In the genomic region with DNA sequence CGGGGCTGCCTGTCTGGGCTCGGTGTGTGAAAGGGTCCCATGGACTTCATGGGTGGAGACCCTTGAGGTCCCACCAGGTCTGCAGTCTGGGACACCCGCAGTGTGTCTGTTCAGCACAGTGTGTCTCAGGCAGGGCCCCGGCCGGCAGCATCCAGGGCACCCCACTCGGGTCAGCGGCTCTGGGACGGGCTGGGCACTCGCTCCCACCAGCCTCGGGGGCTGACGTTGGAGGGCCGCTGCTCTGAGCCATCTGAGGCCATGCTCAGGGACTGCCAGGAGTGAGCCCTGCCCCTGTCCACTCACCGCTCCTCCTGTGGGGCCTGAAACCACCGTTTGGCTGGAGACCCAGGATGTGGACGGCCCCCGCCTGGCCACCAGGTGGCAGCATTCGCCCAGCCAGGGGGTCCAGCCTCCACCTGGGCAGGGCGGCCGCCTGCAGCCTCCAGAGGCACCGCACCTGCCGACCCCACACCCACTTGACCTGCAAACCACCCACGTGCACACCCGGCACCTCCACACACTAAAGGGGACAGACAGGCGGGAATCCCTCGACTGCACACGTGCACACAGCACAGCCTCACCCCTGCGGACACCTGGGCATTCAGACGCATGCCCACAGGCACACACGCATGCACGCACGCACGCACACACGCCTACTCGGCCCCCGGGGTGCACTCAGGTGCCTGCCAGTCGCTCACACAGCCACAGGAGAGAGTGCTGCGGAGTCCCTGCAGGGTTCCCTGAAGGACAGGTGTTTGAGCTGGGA, we compare ENCODE assay signal across 2 cellular contexts.
A peak's percentile ranks its signal among the peaks of the same experiment; 100 is the strongest.
TF ChIP-seq lines count a peak whose summit lies in the region.

No MANE protein-coding gene starts in this region.

TF ChIP-seq in GM23338, 12 proteins besides CTCF, POLR2A, EP300 and RAD21 (continued from another document):
- TF ChIP-seq, protein P1, sequence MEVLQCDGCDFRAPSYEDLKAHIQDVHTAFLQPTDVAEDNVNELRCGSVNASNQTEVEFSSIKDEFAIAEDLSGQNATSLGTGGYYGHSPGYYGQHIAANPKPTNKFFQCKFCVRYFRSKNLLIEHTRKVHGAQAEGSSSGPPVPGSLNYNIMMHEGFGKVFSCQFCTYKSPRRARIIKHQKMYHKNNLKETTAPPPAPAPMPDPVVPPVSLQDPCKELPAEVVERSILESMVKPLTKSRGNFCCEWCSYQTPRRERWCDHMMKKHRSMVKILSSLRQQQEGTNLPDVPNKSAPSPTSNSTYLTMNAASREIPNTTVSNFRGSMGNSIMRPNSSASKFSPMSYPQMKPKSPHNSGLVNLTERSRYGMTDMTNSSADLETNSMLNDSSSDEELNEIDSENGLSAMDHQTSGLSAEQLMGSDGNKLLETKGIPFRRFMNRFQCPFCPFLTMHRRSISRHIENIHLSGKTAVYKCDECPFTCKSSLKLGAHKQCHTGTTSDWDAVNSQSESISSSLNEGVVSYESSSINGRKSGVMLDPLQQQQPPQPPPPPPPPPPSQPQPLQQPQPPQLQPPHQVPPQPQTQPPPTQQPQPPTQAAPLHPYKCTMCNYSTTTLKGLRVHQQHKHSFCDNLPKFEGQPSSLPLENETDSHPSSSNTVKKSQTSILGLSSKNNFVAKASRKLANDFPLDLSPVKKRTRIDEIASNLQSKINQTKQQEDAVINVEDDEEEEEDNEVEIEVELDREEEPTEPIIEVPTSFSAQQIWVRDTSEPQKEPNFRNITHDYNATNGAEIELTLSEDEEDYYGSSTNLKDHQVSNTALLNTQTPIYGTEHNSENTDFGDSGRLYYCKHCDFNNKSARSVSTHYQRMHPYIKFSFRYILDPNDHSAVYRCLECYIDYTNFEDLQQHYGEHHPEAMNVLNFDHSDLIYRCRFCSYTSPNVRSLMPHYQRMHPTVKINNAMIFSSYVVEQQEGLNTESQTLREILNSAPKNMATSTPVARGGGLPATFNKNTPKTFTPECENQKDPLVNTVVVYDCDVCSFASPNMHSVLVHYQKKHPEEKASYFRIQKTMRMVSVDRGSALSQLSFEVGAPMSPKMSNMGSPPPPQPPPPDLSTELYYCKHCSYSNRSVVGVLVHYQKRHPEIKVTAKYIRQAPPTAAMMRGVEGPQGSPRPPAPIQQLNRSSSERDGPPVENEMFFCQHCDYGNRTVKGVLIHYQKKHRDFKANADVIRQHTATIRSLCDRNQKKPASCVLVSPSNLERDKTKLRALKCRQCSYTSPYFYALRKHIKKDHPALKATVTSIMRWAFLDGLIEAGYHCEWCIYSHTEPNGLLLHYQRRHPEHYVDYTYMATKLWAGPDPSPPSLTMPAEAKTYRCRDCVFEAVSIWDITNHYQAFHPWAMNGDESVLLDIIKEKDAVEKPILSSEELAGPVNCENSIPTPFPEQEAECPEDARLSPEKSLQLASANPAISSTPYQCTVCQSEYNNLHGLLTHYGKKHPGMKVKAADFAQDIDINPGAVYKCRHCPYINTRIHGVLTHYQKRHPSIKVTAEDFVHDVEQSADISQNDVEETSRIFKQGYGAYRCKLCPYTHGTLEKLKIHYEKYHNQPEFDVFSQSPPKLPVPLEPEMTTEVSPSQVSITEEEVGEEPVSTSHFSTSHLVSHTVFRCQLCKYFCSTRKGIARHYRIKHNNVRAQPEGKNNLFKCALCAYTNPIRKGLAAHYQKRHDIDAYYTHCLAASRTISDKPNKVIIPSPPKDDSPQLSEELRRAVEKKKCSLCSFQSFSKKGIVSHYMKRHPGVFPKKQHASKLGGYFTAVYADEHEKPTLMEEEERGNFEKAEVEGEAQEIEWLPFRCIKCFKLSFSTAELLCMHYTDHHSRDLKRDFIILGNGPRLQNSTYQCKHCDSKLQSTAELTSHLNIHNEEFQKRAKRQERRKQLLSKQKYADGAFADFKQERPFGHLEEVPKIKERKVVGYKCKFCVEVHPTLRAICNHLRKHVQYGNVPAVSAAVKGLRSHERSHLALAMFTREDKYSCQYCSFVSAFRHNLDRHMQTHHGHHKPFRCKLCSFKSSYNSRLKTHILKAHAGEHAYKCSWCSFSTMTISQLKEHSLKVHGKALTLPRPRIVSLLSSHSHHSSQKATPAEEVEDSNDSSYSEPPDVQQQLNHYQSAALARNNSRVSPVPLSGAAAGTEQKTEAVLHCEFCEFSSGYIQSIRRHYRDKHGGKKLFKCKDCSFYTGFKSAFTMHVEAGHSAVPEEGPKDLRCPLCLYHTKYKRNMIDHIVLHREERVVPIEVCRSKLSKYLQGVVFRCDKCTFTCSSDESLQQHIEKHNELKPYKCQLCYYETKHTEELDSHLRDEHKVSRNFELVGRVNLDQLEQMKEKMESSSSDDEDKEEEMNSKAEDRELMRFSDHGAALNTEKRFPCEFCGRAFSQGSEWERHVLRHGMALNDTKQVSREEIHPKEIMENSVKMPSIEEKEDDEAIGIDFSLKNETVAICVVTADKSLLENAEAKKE (CRISPR knock-in tag; IDR thresholded peaks at IDR 0.05), result no peak
- no peak for TF ChIP-seq ZNF114 (CRISPR knock-in tag; IDR thresholded peaks at IDR 0.05)
- TF ChIP-seq EZH2phosphoT487 (IDR thresholded peaks at IDR 0.05; ENCODE audit: unreplicated experiment), result no peak

TF ChIP-seq in HepG2, 621 proteins besides CTCF, POLR2A, EP300 and RAD21 (continued from another document and continues in another):
- TF ChIP-seq, protein P2, sequence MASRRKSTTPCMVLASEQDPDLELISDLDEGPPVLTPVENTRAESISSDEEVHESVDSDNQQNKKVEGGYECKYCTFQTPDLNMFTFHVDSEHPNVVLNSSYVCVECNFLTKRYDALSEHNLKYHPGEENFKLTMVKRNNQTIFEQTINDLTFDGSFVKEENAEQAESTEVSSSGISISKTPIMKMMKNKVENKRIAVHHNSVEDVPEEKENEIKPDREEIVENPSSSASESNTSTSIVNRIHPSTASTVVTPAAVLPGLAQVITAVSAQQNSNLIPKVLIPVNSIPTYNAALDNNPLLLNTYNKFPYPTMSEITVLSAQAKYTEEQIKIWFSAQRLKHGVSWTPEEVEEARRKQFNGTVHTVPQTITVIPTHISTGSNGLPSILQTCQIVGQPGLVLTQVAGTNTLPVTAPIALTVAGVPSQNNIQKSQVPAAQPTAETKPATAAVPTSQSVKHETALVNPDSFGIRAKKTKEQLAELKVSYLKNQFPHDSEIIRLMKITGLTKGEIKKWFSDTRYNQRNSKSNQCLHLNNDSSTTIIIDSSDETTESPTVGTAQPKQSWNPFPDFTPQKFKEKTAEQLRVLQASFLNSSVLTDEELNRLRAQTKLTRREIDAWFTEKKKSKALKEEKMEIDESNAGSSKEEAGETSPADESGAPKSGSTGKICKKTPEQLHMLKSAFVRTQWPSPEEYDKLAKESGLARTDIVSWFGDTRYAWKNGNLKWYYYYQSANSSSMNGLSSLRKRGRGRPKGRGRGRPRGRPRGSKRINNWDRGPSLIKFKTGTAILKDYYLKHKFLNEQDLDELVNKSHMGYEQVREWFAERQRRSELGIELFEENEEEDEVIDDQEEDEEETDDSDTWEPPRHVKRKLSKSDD (CRISPR knock-in tag; IDR thresholded peaks at IDR 0.05; ENCODE audit: low read depth), result peak; percentile 65; the same call in 1 of the 2 replicates
- no peak for TF ChIP-seq ZNF674 (CRISPR knock-in tag; IDR thresholded peaks at IDR 0.05; ENCODE audit: low read depth)
- TF ChIP-seq ZNF550 (CRISPR knock-in tag; IDR thresholded peaks at IDR 0.05; ENCODE audit: borderline replicate concordance), result no peak
- TF ChIP-seq ELF4 (CRISPR knock-in tag; IDR thresholded peaks at IDR 0.05; ENCODE audit: borderline replicate concordance), result no peak
- TF ChIP-seq, protein P3, sequence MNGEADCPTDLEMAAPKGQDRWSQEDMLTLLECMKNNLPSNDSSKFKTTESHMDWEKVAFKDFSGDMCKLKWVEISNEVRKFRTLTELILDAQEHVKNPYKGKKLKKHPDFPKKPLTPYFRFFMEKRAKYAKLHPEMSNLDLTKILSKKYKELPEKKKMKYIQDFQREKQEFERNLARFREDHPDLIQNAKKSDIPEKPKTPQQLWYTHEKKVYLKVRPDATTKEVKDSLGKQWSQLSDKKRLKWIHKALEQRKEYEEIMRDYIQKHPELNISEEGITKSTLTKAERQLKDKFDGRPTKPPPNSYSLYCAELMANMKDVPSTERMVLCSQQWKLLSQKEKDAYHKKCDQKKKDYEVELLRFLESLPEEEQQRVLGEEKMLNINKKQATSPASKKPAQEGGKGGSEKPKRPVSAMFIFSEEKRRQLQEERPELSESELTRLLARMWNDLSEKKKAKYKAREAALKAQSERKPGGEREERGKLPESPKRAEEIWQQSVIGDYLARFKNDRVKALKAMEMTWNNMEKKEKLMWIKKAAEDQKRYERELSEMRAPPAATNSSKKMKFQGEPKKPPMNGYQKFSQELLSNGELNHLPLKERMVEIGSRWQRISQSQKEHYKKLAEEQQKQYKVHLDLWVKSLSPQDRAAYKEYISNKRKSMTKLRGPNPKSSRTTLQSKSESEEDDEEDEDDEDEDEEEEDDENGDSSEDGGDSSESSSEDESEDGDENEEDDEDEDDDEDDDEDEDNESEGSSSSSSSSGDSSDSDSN (CRISPR knock-in tag; IDR thresholded peaks at IDR 0.05), result peak; percentile 34; the same call in 1 of the 2 replicates
- no peak for TF ChIP-seq ZNF703 (CRISPR knock-in tag; IDR thresholded peaks at IDR 0.05; ENCODE audit: borderline replicate concordance)
- no peak for TF ChIP-seq ISL2 (CRISPR knock-in tag; IDR thresholded peaks at IDR 0.05)
- TF ChIP-seq HOXA9 (CRISPR knock-in tag; IDR thresholded peaks at IDR 0.05; ENCODE audit: borderline replicate concordance), result no peak
- no peak for TF ChIP-seq KLF6 (CRISPR knock-in tag; IDR thresholded peaks at IDR 0.05)
- TF ChIP-seq ATF7 (IDR thresholded peaks at IDR 0.05), result no peak
- TF ChIP-seq ATF7 (CRISPR knock-in tag; IDR thresholded peaks at IDR 0.05), result no peak
- TF ChIP-seq RORA (CRISPR knock-in tag; IDR thresholded peaks at IDR 0.05), result no peak
- no peak for TF ChIP-seq SP5 (CRISPR knock-in tag; IDR thresholded peaks at IDR 0.05; ENCODE audit: borderline replicate concordance, low read depth)
- no peak for TF ChIP-seq SCMH1 (CRISPR knock-in tag; IDR thresholded peaks at IDR 0.05; ENCODE audit: borderline replicate concordance)
- TF ChIP-seq, protein P4, sequence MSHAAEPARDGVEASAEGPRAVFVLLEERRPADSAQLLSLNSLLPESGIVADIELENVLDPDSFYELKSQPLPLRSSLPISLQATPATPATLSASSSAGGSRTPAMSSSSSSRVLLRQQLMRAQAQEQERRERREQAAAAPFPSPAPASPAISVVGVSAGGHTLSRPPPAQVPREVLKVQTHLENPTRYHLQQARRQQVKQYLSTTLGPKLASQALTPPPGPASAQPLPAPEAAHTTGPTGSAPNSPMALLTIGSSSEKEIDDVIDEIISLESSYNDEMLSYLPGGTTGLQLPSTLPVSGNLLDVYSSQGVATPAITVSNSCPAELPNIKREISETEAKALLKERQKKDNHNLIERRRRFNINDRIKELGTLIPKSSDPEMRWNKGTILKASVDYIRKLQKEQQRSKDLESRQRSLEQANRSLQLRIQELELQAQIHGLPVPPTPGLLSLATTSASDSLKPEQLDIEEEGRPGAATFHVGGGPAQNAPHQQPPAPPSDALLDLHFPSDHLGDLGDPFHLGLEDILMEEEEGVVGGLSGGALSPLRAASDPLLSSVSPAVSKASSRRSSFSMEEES (CRISPR knock-in tag; IDR thresholded peaks at IDR 0.05), result no peak
- TF ChIP-seq, protein P5, sequence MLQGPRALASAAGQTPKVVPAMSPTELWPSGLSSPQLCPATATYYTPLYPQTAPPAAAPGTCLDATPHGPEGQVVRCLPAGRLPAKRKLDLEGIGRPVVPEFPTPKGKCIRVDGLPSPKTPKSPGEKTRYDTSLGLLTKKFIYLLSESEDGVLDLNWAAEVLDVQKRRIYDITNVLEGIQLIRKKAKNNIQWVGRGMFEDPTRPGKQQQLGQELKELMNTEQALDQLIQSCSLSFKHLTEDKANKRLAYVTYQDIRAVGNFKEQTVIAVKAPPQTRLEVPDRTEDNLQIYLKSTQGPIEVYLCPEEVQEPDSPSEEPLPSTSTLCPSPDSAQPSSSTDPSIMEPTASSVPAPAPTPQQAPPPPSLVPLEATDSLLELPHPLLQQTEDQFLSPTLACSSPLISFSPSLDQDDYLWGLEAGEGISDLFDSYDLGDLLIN (CRISPR knock-in tag; IDR thresholded peaks at IDR 0.05; ENCODE audit: borderline replicate concordance), result 0 out of 2 replicates have a peak, but pooled peaks have one; percentile 49
- TF ChIP-seq, protein P6, sequence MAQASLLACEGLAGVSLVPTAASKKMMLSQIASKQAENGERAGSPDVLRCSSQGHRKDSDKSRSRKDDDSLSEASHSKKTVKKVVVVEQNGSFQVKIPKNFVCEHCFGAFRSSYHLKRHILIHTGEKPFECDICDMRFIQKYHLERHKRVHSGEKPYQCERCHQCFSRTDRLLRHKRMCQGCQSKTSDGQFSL (CRISPR knock-in tag; IDR thresholded peaks at IDR 0.05), result peak; percentile 71; the same call in 1 of the 2 replicates
- TF ChIP-seq, protein P7, sequence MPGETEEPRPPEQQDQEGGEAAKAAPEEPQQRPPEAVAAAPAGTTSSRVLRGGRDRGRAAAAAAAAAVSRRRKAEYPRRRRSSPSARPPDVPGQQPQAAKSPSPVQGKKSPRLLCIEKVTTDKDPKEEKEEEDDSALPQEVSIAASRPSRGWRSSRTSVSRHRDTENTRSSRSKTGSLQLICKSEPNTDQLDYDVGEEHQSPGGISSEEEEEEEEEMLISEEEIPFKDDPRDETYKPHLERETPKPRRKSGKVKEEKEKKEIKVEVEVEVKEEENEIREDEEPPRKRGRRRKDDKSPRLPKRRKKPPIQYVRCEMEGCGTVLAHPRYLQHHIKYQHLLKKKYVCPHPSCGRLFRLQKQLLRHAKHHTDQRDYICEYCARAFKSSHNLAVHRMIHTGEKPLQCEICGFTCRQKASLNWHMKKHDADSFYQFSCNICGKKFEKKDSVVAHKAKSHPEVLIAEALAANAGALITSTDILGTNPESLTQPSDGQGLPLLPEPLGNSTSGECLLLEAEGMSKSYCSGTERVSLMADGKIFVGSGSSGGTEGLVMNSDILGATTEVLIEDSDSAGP (CRISPR knock-in tag; IDR thresholded peaks at IDR 0.05; ENCODE audit: borderline replicate concordance), result peak; percentile 92
- peak; percentile 82; the same call in 1 of the 2 replicates for TF ChIP-seq ZBTB7A (CRISPR knock-in tag; IDR thresholded peaks at IDR 0.05)
- no peak for TF ChIP-seq ZNF772 (CRISPR knock-in tag; IDR thresholded peaks at IDR 0.05)
- no peak for TF ChIP-seq ZNF20 (CRISPR knock-in tag; IDR thresholded peaks at IDR 0.05)
- TF ChIP-seq, protein P8, sequence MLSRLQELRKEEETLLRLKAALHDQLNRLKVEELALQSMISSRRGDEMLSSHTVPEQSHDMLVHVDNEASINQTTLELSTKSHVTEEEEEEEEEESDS (CRISPR knock-in tag; IDR thresholded peaks at IDR 0.05; ENCODE audit: borderline replicate concordance), result no peak
- TF ChIP-seq, protein P9, sequence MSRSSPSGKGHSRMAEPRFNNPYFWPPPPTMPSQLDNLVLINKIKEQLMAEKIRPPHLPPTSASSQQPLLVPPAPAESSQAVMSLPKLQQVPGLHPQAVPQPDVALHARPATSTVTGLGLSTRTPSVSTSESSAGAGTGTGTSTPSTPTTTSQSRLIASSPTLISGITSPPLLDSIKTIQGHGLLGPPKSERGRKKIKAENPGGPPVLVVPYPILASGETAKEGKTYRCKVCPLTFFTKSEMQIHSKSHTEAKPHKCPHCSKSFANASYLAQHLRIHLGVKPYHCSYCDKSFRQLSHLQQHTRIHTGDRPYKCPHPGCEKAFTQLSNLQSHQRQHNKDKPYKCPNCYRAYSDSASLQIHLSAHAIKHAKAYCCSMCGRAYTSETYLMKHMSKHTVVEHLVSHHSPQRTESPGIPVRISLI (CRISPR knock-in tag; IDR thresholded peaks at IDR 0.05; ENCODE audit: borderline replicate concordance), result no peak
- TF ChIP-seq SSRP1 (CRISPR knock-in tag; IDR thresholded peaks at IDR 0.05), result peak; percentile 87; the same call in 1 of the 2 replicates
- no peak for TF ChIP-seq RARG (CRISPR knock-in tag; IDR thresholded peaks at IDR 0.05; ENCODE audit: low read depth)
- peak; percentile 70 for TF ChIP-seq HES4 (CRISPR knock-in tag; IDR thresholded peaks at IDR 0.05; ENCODE audit: borderline replicate concordance)
